Comparison of ENCODE assay signal across 1 cellular context in the genomic region with DNA sequence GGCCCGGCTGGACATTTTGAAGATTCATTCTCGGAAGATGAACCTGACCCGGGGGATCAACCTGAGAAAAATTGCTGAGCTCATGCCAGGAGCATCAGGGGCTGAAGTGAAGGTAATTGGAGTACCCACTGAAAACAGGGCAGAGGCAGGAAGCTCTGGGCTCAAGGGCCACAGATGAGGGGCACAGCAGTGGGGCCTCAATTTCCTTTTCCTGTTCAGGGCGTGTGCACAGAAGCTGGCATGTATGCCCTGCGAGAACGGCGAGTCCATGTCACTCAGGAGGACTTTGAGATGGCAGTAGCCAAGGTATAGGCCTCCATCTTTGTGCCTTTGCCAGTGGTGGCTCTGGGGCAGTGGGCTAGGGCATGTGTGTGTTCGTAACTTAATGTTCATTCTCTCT.
TF ChIP-seq lines count a peak whose summit lies in the region.

No MANE protein-coding gene starts in this region.

TF ChIP-seq in HEK293T, 16 proteins besides CTCF, POLR2A, EP300 and RAD21 (continued from another document):
- TF ChIP-seq, protein P1, sequence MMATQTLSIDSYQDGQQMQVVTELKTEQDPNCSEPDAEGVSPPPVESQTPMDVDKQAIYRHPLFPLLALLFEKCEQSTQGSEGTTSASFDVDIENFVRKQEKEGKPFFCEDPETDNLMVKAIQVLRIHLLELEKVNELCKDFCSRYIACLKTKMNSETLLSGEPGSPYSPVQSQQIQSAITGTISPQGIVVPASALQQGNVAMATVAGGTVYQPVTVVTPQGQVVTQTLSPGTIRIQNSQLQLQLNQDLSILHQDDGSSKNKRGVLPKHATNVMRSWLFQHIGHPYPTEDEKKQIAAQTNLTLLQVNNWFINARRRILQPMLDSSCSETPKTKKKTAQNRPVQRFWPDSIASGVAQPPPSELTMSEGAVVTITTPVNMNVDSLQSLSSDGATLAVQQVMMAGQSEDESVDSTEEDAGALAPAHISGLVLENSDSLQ (IDR thresholded peaks at IDR 0.05) = no peak
- TF ChIP-seq BHLHE40 (IDR thresholded peaks at IDR 0.05; ENCODE audit: borderline replicate concordance) (no peak), FOXA1 (IDR thresholded peaks at IDR 0.05) (no peak), SP1 (IDR thresholded peaks at IDR 0.05) (no peak), ZNF384 (IDR thresholded peaks at IDR 0.05) (no peak), ELF4 (IDR thresholded peaks at IDR 0.05) (no peak), CTBP1 (IDR thresholded peaks at IDR 0.05; ENCODE audit: borderline replicate concordance) (no peak), NFRKB (IDR thresholded peaks at IDR 0.05) (no peak), TARDBP (IDR thresholded peaks at IDR 0.05) (no peak), L3MBTL2 (conservative IDR thresholded peaks at IDR 0.05) (no peak), HDGF (IDR thresholded peaks at IDR 0.05; ENCODE audit: borderline replicate concordance) (no peak), LEF1 (IDR thresholded peaks at IDR 0.05; ENCODE audit: borderline replicate concordance) (no peak), SUZ12 (IDR thresholded peaks at IDR 0.05) (no peak)
TF ChIP-seq in HEK293T: peak in this region for 0.
